In genomic region chr4:68011684-68012083, GRCh38 we compare ENCODE assay signal across 36 cellular contexts. TPM values are rescaled to one million over a fixed set of nuclear protein-coding genes. Genes with fewer than 3 reads are reported as not detected.
"Had no signal": no experiment of that assay in that cellular context is flagged by ENCODE, and none has a peak within 500 bp of the region (broad histone marks: within the 10 kb centered on the region; RNA-seq: fewer than 3 reads in every experiment).

No MANE protein-coding gene starts in this region.

- H3K4me3 ChIP-seq: esophagus muscularis mucosa, gastroesophageal sphincter, heart left ventricle, hepatocyte, left lung, neural progenitor cell, prostate gland, sigmoid colon, stomach, thyroid gland, vagina had no signal

- DNase-seq: cortex of kidney; effector memory CD8-positive, alpha-beta T cell; foreskin keratinocyte; heart left ventricle; left cardiac atrium; left lung; mesendoderm; midbrain; naive thymus-derived CD4-positive, alpha-beta T cell; nucleus accumbens; right cardiac atrium; sigmoid colon; stimulated activated CD4-positive, alpha-beta T cell treated with anti-CD3 and anti-CD28 coated beads, Interleukin-2, amount 100 ng/mL, for 24 hours; stimulated activated CD4-positive, alpha-beta T cell treated with anti-CD3 and anti-CD28 coated beads, Interleukin-4, amount 100 ng/mL, for 24 hours; stimulated activated naive CD4-positive, alpha-beta T cell treated with Interleukin-2 at 50 U/mL for 16 hours; stomach; thyroid gland; trophoblast cell had no signal

- ATAC-seq: effector memory CD8-positive, alpha-beta T cell; foreskin keratinocyte; gastroesophageal sphincter; heart left ventricle; left cardiac atrium; left lung; naive thymus-derived CD4-positive, alpha-beta T cell; right cardiac atrium; stimulated activated effector memory CD8-positive, alpha-beta T cell treated with anti-CD3 and anti-CD28 coated beads, Interleukin-12 subunit alpha, Interleukin-12 subunit beta, amount 100 ng/mL, for 72 hours had no signal

RNA-seq across cellular contexts. Expression of gene TMPRSS11A, which starts 48.4 kb away (rescaled TPM):
- total RNA-seq: dermis microvascular lymphatic vessel endothelial cell; fibroblast of lung; foreskin keratinocyte; heart left ventricle; kidney epithelial cell; left cardiac atrium; left lung; lower leg skin; lung microvascular endothelial cell; mucosa of gallbladder; naive thymus-derived CD4-positive, alpha-beta T cell; osteocyte; right cardiac atrium; sigmoid colon; skeletal muscle tissue; subcutaneous adipose tissue; temporal lobe; thyroid gland; ureter had no signal
- polyA plus RNA-seq: fibroblast of lung; foreskin keratinocyte; heart left ventricle; hepatocyte; naive thymus-derived CD4-positive, alpha-beta T cell; right cardiac atrium; sigmoid colon had no signal
